In the genomic region with DNA sequence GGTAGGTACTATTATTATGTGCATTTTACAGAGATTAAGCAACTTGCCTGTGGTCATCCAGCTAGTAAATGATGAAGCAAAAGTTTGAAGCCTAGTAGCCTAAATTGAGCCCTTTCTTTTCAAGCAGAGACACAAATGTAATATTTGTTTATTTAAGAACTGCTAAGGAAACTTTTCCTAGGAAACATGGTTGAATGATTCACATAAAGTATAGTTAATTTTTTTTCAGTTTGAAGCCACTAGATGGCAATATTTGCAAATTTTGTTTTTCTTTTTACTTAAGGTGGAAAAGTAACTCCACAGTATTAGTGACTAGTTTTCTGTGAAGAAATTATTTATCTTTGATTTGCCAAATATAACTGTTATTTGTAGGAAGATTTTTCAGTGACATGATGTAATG, we compare ENCODE assay signal across 9 cellular contexts.
DNase-seq lines count a peak whose midpoint lies in the region; ATAC-seq lines count a peak whose summit lies in the region.
"Had no signal": no experiment of that assay in that cellular context is flagged by ENCODE, and none has a peak within 500 bp of the region (broad histone marks: within the 10 kb centered on the region; RNA-seq: fewer than 3 reads in every experiment).

No MANE protein-coding gene starts in this region.

- no peak for ATAC-seq in HG03095 (IDR thresholded peaks at IDR 0.05; ENCODE audit: unreplicated experiment)
- no peak for ATAC-seq in activated CD4-positive, CD25-positive, alpha-beta regulatory T cell treated with anti-CD3 and anti-CD28 coated beads, Interleukin-2, amount 50 U/mL, for 24 hours
- ATAC-seq: activated T-cell treated with anti-CD3 and anti-CD28 coated beads, Interleukin-2, amount 50 U/mL, for 4 hours had no signal

- DNase-seq in AG08396 (ENCODE audit: low spot score) (peak; percentile 17), HCEC 1CT (peak; percentile 37), SHP77 treated with DMSO at 0.1 percent for 48 hours (lab: John Stamatoyannopoulos, UW) (peak; percentile 24), inferior parietal cortex (ENCODE audit: extremely low spot score) (peak; percentile 69), head of caudate nucleus (no peak), middle frontal gyrus (ENCODE audit: extremely low spot score, low spot score) (no peak)
- DNase-seq: activated T-cell treated with anti-CD3 and anti-CD28 coated beads, Interleukin-2, amount 50 U/mL, for 4 hours had no signal

- intact Hi-C loops in head of caudate nucleus (cut with DNase I): no loop called here

Comparison
In these comparisons a context has a peak if more than half of its experiments do, and no peak if none do; other contexts are left out.
1. DNase-seq: peak in AG08396 (single experiment), HCEC 1CT (single experiment), SHP77 treated with DMSO at 0.1 percent for 48 hours (single experiment) and inferior parietal cortex (single experiment); none in head of caudate nucleus (0 of 42) and middle frontal gyrus (single experiment).